Comparison of ENCODE assay signal across 18 cellular contexts in genomic region chr13:104832265-104832664, GRCh38.
DNase-seq lines count a peak whose midpoint lies in the region; ATAC-seq and TF ChIP-seq lines count a peak whose summit lies in the region.
"Had no signal": no experiment of that assay in that cellular context is flagged by ENCODE, and none has a peak within 500 bp of the region (broad histone marks: within the 10 kb centered on the region; RNA-seq: fewer than 3 reads in every experiment).

No MANE protein-coding gene starts in this region.

- peak overlapping the region; percentile 60 for H3K4me2 ChIP-seq in DND-41 (ENCODE audit: insufficient read depth, low read length)
- peak overlapping the region; percentile 44 for H3K4me2 ChIP-seq in Loucy (ENCODE audit: low read depth, low read length, poor library complexity, severe bottlenecking)

- H3K27ac Mint-ChIP-seq in immature natural killer cell (no peak overlapping the region), HFFc6 (no peak overlapping the region)
- H3K27ac Mint-ChIP-seq: CD8-positive, alpha-beta memory T cell; IgD-negative memory B cell had no signal

- H3F3A ChIP-seq in Loucy (ENCODE audit: low read depth), result no peaks in the 10 kb centered on the region; the same call in 1 of the 2 replicates

- H3K36me3 ChIP-seq in DND-41 (ENCODE audit: insufficient read depth, low read length) (peaks cover 31% of the 10 kb centered on the region), Loucy (ENCODE audit: insufficient read depth, low read length) (no peaks in the 10 kb centered on the region), SJCRH30 (no peaks in the 10 kb centered on the region), iPS-20b (ENCODE audit: insufficient read depth, low read depth, low read length) (no peaks in the 10 kb centered on the region)

- H4K20me1 ChIP-seq in DND-41 (ENCODE audit: insufficient read depth, low read length) (no peaks in the 10 kb centered on the region), Loucy (ENCODE audit: insufficient read depth, low read length, poor library complexity, severe bottlenecking) (no peaks in the 10 kb centered on the region)

- H3K79me2 ChIP-seq in DND-41 (ENCODE audit: insufficient read depth, low read length) (peaks cover 98% of the 10 kb centered on the region), Loucy (ENCODE audit: insufficient read depth, low read length) (no peaks in the 10 kb centered on the region)

- H3K27me3 Mint-ChIP-seq in immature natural killer cell (ENCODE audit: low read depth in 3 of 3) (no peaks in the 10 kb centered on the region), HFFc6 (ENCODE audit: insufficient read depth) (no peaks in the 10 kb centered on the region; the same call in 1 of the 2 replicates)
- H3K27me3 Mint-ChIP-seq: CD8-positive, alpha-beta memory T cell; IgD-negative memory B cell had no signal

- H3K9me3 ChIP-seq in DND-41 (ENCODE audit: insufficient read depth, low read length, severe bottlenecking), result no peaks in the 10 kb centered on the region
- H3K9me3 ChIP-seq in Loucy (ENCODE audit: insufficient read depth, low read depth, low read length), result no peaks in the 10 kb centered on the region
- no peaks in the 10 kb centered on the region for H3K9me3 ChIP-seq in SJCRH30 (replicated peaks)
- H3K9me3 ChIP-seq in iPS-20b (ENCODE audit: insufficient read depth, low read depth, low read length), result no peaks in the 10 kb centered on the region

- H3K9ac ChIP-seq in DND-41 (ENCODE audit: low read depth, low read length) (peak overlapping the region; percentile 67), Loucy (ENCODE audit: low read depth, low read length, poor library complexity, severe bottlenecking) (peak overlapping the region; percentile 15), iPS-20b (ENCODE audit: low read depth, low read length) (no peak overlapping the region)

- peaks cover 0 to 4% (median 0%) of the 10 kb centered on the region in 6 donors for H3K9me3 Mint-ChIP-seq in immature natural killer cell
- peaks cover 6% of the 10 kb centered on the region; the same call in 1 of the 2 replicates for H3K9me3 Mint-ChIP-seq in HFFc6

- H3K4me3 ChIP-seq in DND-41 (ENCODE audit: low read depth in 1 of 2, low read length in 2 of 2), result peak overlapping the region in 1 of 2 experiments; percentile 38; a peak in 2 of 4 replicates
- H3K4me3 ChIP-seq in Loucy (ENCODE audit: low read length, poor library complexity, severe bottlenecking), result no peak overlapping the region
- H3K4me3 ChIP-seq in SJCRH30, result no peak overlapping the region
- H3K4me3 ChIP-seq in iPS-20b (ENCODE audit: low read length), result no peak overlapping the region

- H3K36me3 Mint-ChIP-seq in immature natural killer cell, result peaks cover 0 to 1% (median under 1%) of the 10 kb centered on the region in 3 donors
- H3K36me3 Mint-ChIP-seq in HFFc6 (ENCODE audit: low read depth), result peaks cover 2% of the 10 kb centered on the region; the same call in 1 of the 2 replicates
- H3K36me3 Mint-ChIP-seq: CD8-positive, alpha-beta memory T cell; IgD-negative memory B cell had no signal

- DNase-seq in DND-41 (peak; percentile 68), SJCRH30 (peak; percentile 9 to 50), immature natural killer cell (no peak), HFFc6 (no peak)
- DNase-seq: Calu3; CD8-positive, alpha-beta memory T cell; DMS153; EL; GF-D8; NCI-H69 had no signal

- no peaks in the 10 kb centered on the region for H3K27me3 ChIP-seq in DND-41 (ENCODE audit: insufficient read depth, low read length, poor library complexity)
- H3K27me3 ChIP-seq in Loucy (ENCODE audit: insufficient read depth, low read length, poor library complexity, severe bottlenecking), result no peaks in the 10 kb centered on the region
- no peaks in the 10 kb centered on the region for H3K27me3 ChIP-seq in SJCRH30
- no peaks in the 10 kb centered on the region for H3K27me3 ChIP-seq in iPS-20b (ENCODE audit: insufficient read depth, low read length)

- H3K4me1 Mint-ChIP-seq in immature natural killer cell (peaks cover 0 to 5% of the 10 kb centered on the region in 2 donors), HFFc6 (ENCODE audit: low read depth) (no peaks in the 10 kb centered on the region)
- H3K4me1 Mint-ChIP-seq: CD8-positive, alpha-beta memory T cell; IgD-negative memory B cell had no signal

- peak; percentile 56 for ATAC-seq in DND-41 (ENCODE audit: insufficient read depth, low read depth)
- ATAC-seq in HG03045 (IDR thresholded peaks at IDR 0.05; ENCODE audit: unreplicated experiment), result no peak
- ATAC-seq in HG03196 (IDR thresholded peaks at IDR 0.05; ENCODE audit: unreplicated experiment), result no peak
- ATAC-seq: HCT116, Panc1 had no signal

- peak overlapping the region; percentile 23; the same call in 1 of the 2 replicates for H2AFZ ChIP-seq in DND-41 (ENCODE audit: low read depth, low read length)
- H2AFZ ChIP-seq in Loucy (ENCODE audit: low read length), result peak overlapping the region; percentile 57; the same call in 1 of the 2 replicates

- H3K4me3 Mint-ChIP-seq in immature natural killer cell (no peak overlapping the region), HFFc6 (no peak overlapping the region)
- H3K4me3 Mint-ChIP-seq: CD8-positive, alpha-beta memory T cell; IgD-negative memory B cell had no signal

- peak overlapping the region; percentile 95 for H3K27ac ChIP-seq in DND-41 (ENCODE audit: low read length)
- 0 out of 2 replicates have a peak overlapping the region, but pooled peaks have one; percentile 13 for H3K27ac ChIP-seq in SJCRH30
- peak overlapping the region; percentile 76 for H3K27ac ChIP-seq in iPS-20b (ENCODE audit: low read length)
- H3K27ac ChIP-seq: C4-2B had no signal

- TF ChIP-seq CTCF in DND-41 (IDR thresholded peaks at IDR 0.05; ENCODE audit: borderline replicate concordance, extremely low read depth, low read length, poor library complexity, severe bottlenecking) (no peak), Loucy (conservative IDR thresholded peaks at IDR 0.05; ENCODE audit: low read length) (no peak), HFFc6 (IDR thresholded peaks at IDR 0.05) (no peak)

- peaks cover 64% of the 10 kb centered on the region for H3K4me1 ChIP-seq in DND-41 (ENCODE audit: insufficient read depth, low read length)
- H3K4me1 ChIP-seq in Loucy (ENCODE audit: insufficient read depth, low read length, poor library complexity, severe bottlenecking), result peaks cover 16% of the 10 kb centered on the region
- peaks cover 12% of the 10 kb centered on the region for H3K4me1 ChIP-seq in SJCRH30
- no peaks in the 10 kb centered on the region for H3K4me1 ChIP-seq in iPS-20b (ENCODE audit: insufficient read depth, low read length)

- H3K9me2 ChIP-seq in Loucy (replicated peaks; ENCODE audit: low read depth, low read length), result no peaks in the 10 kb centered on the region

Comparison
In these comparisons a context has a peak if more than half of its experiments do, and no peak if none do; other contexts are left out.
1. DNase-seq: peak in DND-41 (single experiment) and SJCRH30 (2 of 2); none in immature natural killer cell (0 of 3) and HFFc6 (single experiment).
2. H3K27ac ChIP-seq: peak in every context shown above with its lines; median percentile 95 in DND-41; 76 in iPS-20b; 13 in SJCRH30.